Comparison of ENCODE assay signal across 16 cellular contexts in genomic region chr18:64097497-64097896, GRCh38. TPM values are rescaled to one million over a fixed set of nuclear protein-coding genes. Genes with fewer than 3 reads are reported as not detected.
DNase-seq lines count a peak whose midpoint lies in the region; TF ChIP-seq lines count a peak whose summit lies in the region.
"Had no signal": no experiment of that assay in that cellular context is flagged by ENCODE, and none has a peak within 500 bp of the region (broad histone marks: within the 10 kb centered on the region; RNA-seq: fewer than 3 reads in every experiment).

No MANE protein-coding gene starts in this region.

- H3K27ac ChIP-seq in KMS-11 (no peak overlapping the region), mammary epithelial cell (ENCODE audit: insufficient read depth, low read depth, low read length) (no peak overlapping the region), liver (ENCODE audit: low read depth in 1 of 2, low read length in 2 of 2) (no peak overlapping the region), Peyer's patch (no peak overlapping the region)

- H3K27me3 Mint-ChIP-seq in activated CD4-positive, alpha-beta memory T cell treated with anti-CD3 and anti-CD28 coated beads, Interleukin-2, amount 10 ng/mL, durations not matched to agents 7 days and 5 days: no peaks in the 10 kb centered on the region
- no peaks in the 10 kb centered on the region for H3K27me3 Mint-ChIP-seq in Calu3 (ENCODE audit: unreplicated experiment)

- dilution Hi-C loops in mammary epithelial cell (cut with HindIII; ENCODE audit: low sequenced_read_pairs): no loop called here

- H2AFZ ChIP-seq in KMS-11 (ENCODE audit: low read depth) (no peak overlapping the region), mammary epithelial cell (ENCODE audit: low read depth, low read length) (no peak overlapping the region)

- no peak overlapping the region for H3K4me3 Mint-ChIP-seq in activated CD4-positive, alpha-beta memory T cell treated with anti-CD3 and anti-CD28 coated beads, Interleukin-2, amount 10 ng/mL, durations not matched to agents 7 days and 5 days
- H3K4me3 Mint-ChIP-seq in Calu3 (ENCODE audit: low read depth, unreplicated experiment): no peak overlapping the region
- H3K4me3 Mint-ChIP-seq: activated naive CD4-positive, alpha-beta T cell treated with anti-CD3 and anti-CD28 coated beads, Interleukin-2, amount 50 U/mL, for 24 hours had no signal

- peak; percentile 29 for DNase-seq in DMS153 treated with DMSO at 0.1 percent for 48 hours (lab: John Stamatoyannopoulos, UW; ENCODE audit: unreplicated experiment)
- no peak for DNase-seq in DMS153 (lab: John Stamatoyannopoulos, UW)
- DNase-seq in mammary epithelial cell: no peak
- DNase-seq in Peyer's patch: no peak
- no peak for DNase-seq in activated CD4-positive, alpha-beta memory T cell treated with anti-CD3 and anti-CD28 coated beads, Interleukin-2, amount 10 ng/mL, durations not matched to agents 7 days and 5 days
- DNase-seq in Calu3: no peak
- DNase-seq: NCI-H2081, T1000, trophoblast cell had no signal

- H3K4me1 ChIP-seq in KMS-11 (ENCODE audit: low read depth, poor library complexity, severe bottlenecking) (peaks cover 58% of the 10 kb centered on the region), mammary epithelial cell (ENCODE audit: insufficient read depth, low read length) (no peaks in the 10 kb centered on the region), liver (ENCODE audit: control insufficient read depth in 4 of 4, insufficient read depth in 4 of 4, low read length in 3 of 4) (no peaks in the 10 kb centered on the region), Peyer's patch (no peaks in the 10 kb centered on the region)

- BruUV-seq in mammary epithelial cell (replicated peaks; lab: Mats Ljungman, UMichigan) (no TSS peak), Calu3 (replicated peaks; lab: Mats Ljungman, UMichigan) (no TSS peak)

- H3K36me3 ChIP-seq in KMS-11 (ENCODE audit: insufficient read depth): no peaks in the 10 kb centered on the region
- H3K36me3 ChIP-seq in mammary epithelial cell (ENCODE audit: insufficient read depth, low read length): no peaks in the 10 kb centered on the region
- H3K36me3 ChIP-seq in liver (ENCODE audit: control insufficient read depth in 4 of 4, insufficient read depth in 3 of 4, low read depth in 1 of 4, low read length in 3 of 4): no peaks in the 10 kb centered on the region
- no peaks in the 10 kb centered on the region for H3K36me3 ChIP-seq in Peyer's patch

- peak; percentile 35; the same call in 1 of the 2 replicates for TF ChIP-seq CTCF in KMS-11 (conservative IDR thresholded peaks at IDR 0.05; ENCODE audit: low read depth, low read length)
- TF ChIP-seq CTCF in mammary epithelial cell (conservative IDR thresholded peaks at IDR 0.05 in 1 of 2, IDR thresholded peaks at IDR 0.05 in 1 of 2; ENCODE audit: extremely low read depth in 1 of 2, insufficient read depth in 1 of 2, low read depth in 1 of 2, low read length in 2 of 2): peak; percentile 5 to 14
- no peak for TF ChIP-seq CTCF in liver (IDR thresholded peaks at IDR 0.05; ENCODE audit: low read depth, low read length, missing input control)
- peak in 1 of 6 experiments; percentile 12 for TF ChIP-seq CTCF in Peyer's patch (IDR thresholded peaks at IDR 0.05)
- TF ChIP-seq CTCF in Calu3 (IDR thresholded peaks at IDR 0.05; ENCODE audit: unreplicated experiment): no peak

- no peak overlapping the region for H3K27ac Mint-ChIP-seq in activated CD4-positive, alpha-beta memory T cell treated with anti-CD3 and anti-CD28 coated beads, Interleukin-2, amount 10 ng/mL, durations not matched to agents 7 days and 5 days
- no peak overlapping the region for H3K27ac Mint-ChIP-seq in Calu3 (ENCODE audit: unreplicated experiment)
- H3K27ac Mint-ChIP-seq: activated naive CD4-positive, alpha-beta T cell treated with anti-CD3 and anti-CD28 coated beads, Interleukin-2, amount 50 U/mL, for 24 hours had no signal

- H3K9me3 Mint-ChIP-seq in activated CD4-positive, alpha-beta memory T cell treated with anti-CD3 and anti-CD28 coated beads, Interleukin-2, amount 10 ng/mL, durations not matched to agents 7 days and 5 days: no peaks in the 10 kb centered on the region
- H3K9me3 Mint-ChIP-seq in Calu3 (ENCODE audit: low read depth, unreplicated experiment): no peaks in the 10 kb centered on the region
- H3K9me3 Mint-ChIP-seq: activated naive CD4-positive, alpha-beta T cell treated with anti-CD3 and anti-CD28 coated beads, Interleukin-2, amount 50 U/mL, for 24 hours had no signal

- H3K4me2 ChIP-seq in KMS-11 (peak overlapping the region; percentile 82; the same call in 1 of the 2 replicates), mammary epithelial cell (ENCODE audit: insufficient read depth, low read depth, low read length) (no peak overlapping the region)

- no peak overlapping the region for H3K4me3 ChIP-seq in KMS-11 (IDR thresholded peaks at IDR 0.05; ENCODE audit: insufficient read depth, low read depth, low read length)
- no peak overlapping the region for H3K4me3 ChIP-seq in mammary epithelial cell (replicated peaks in 1 of 3; ENCODE audit: insufficient read depth in 1 of 3, low read depth in 2 of 3, low read length in 3 of 3)
- H3K4me3 ChIP-seq in liver (ENCODE audit: low read depth in 1 of 3, low read length in 3 of 3): no peak overlapping the region
- no peak overlapping the region for H3K4me3 ChIP-seq in Peyer's patch

- in situ Hi-C loops in mammary epithelial cell (cut with MboI; ENCODE audit: low sequenced_read_pairs in 2 of 2): no loop called here

- H3K36me3 Mint-ChIP-seq in activated CD4-positive, alpha-beta memory T cell treated with anti-CD3 and anti-CD28 coated beads, Interleukin-2, amount 10 ng/mL, durations not matched to agents 7 days and 5 days (ENCODE audit: low read depth): no peaks in the 10 kb centered on the region
- no peaks in the 10 kb centered on the region for H3K36me3 Mint-ChIP-seq in Calu3 (ENCODE audit: insufficient read depth, unreplicated experiment)
- H3K36me3 Mint-ChIP-seq: activated naive CD4-positive, alpha-beta T cell treated with anti-CD3 and anti-CD28 coated beads, Interleukin-2, amount 50 U/mL, for 24 hours had no signal

- H3K79me2 ChIP-seq in KMS-11 (ENCODE audit: insufficient read depth, low read depth) (no peaks in the 10 kb centered on the region), mammary epithelial cell (ENCODE audit: insufficient read depth, low read length) (no peaks in the 10 kb centered on the region)

- H3K9ac ChIP-seq in KMS-11: no peak overlapping the region
- H3K9ac ChIP-seq in mammary epithelial cell (ENCODE audit: insufficient read depth, low read length): no peak overlapping the region
- no peak overlapping the region for H3K9ac ChIP-seq in liver (ENCODE audit: low read depth in 1 of 2, low read length in 2 of 2)

- intact Hi-C loops in mammary epithelial cell (cut with micrococcal nuclease): no loop called here
- intact Hi-C loops in Calu3 (cut with micrococcal nuclease; ENCODE audit: unreplicated experiment): loop anchor here (5.0 kb wide), 2 partner anchors 310 to 995 kb away; no protein-coding TSS in a partner anchor

- POLR2A ChIA-PET in activated CD4-positive, alpha-beta memory T cell treated with anti-CD3 and anti-CD28 coated beads, Interleukin-2, amount 10 ng/mL, durations not matched to agents 7 days and 5 days (lab: Charles Lee): no interaction called here

- TF ChIP-seq POLR2A in Peyer's patch (IDR thresholded peaks at IDR 0.05): no peak

- H3K9me3 ChIP-seq in mammary epithelial cell (replicated peaks; ENCODE audit: insufficient read depth, low read length) (no peaks in the 10 kb centered on the region), liver (ENCODE audit: control insufficient read depth in 4 of 4, low read length in 3 of 4) (no peaks in the 10 kb centered on the region), Peyer's patch (no peaks in the 10 kb centered on the region)

- no peaks in the 10 kb centered on the region for H4K20me1 ChIP-seq in KMS-11 (ENCODE audit: insufficient read depth)
- no peaks in the 10 kb centered on the region for H4K20me1 ChIP-seq in mammary epithelial cell (ENCODE audit: insufficient read depth, low read length)

- no peaks in the 10 kb centered on the region for H3K4me1 Mint-ChIP-seq in activated CD4-positive, alpha-beta memory T cell treated with anti-CD3 and anti-CD28 coated beads, Interleukin-2, amount 10 ng/mL, durations not matched to agents 7 days and 5 days
- H3K4me1 Mint-ChIP-seq in Calu3 (ENCODE audit: low read depth, unreplicated experiment): peaks cover 11% of the 10 kb centered on the region
- H3K4me1 Mint-ChIP-seq: activated naive CD4-positive, alpha-beta T cell treated with anti-CD3 and anti-CD28 coated beads, Interleukin-2, amount 50 U/mL, for 24 hours had no signal

- CTCF ChIA-PET in mammary epithelial cell (lab: Charles Lee; ENCODE audit: low non-redundant PET): no interaction called here
- CTCF ChIA-PET in activated CD4-positive, alpha-beta memory T cell treated with anti-CD3 and anti-CD28 coated beads, Interleukin-2, amount 10 ng/mL, durations not matched to agents 7 days and 5 days (lab: Charles Lee): no interaction called here
- CTCF ChIA-PET in Calu3 (lab: Charles Lee): interaction anchor here (0.7 kb wide), 1 partner anchor 1710 kb away, joined by 6 read pairs; no protein-coding TSS in a partner anchor

- H3K27me3 ChIP-seq in KMS-11 (ENCODE audit: insufficient read depth, low read depth): no peaks in the 10 kb centered on the region
- H3K27me3 ChIP-seq in mammary epithelial cell (ENCODE audit: insufficient read depth, low read length): no peaks in the 10 kb centered on the region
- no peaks in the 10 kb centered on the region for H3K27me3 ChIP-seq in liver (ENCODE audit: control insufficient read depth in 4 of 4, insufficient read depth in 4 of 4, low read length in 3 of 4)
- H3K27me3 ChIP-seq in Peyer's patch: no peaks in the 10 kb centered on the region

- 73% methylated on average over 3 of the region's 3 CpGs for WGBS in mammary epithelial cell (ENCODE audit: low coverage, missing lambda C conversion rate)
- WGBS in liver: 59% methylated on average over 3 of the region's 3 CpGs

- TF ChIP-seq RAD21 in liver (IDR thresholded peaks at IDR 0.05): peak; percentile 58 to 61

TF ChIP-seq in liver, 16 proteins besides CTCF, POLR2A, EP300 and RAD21 (continues in another document):
- no peak for TF ChIP-seq NR2F2 (IDR thresholded peaks at IDR 0.05)
- TF ChIP-seq ATF3 (IDR thresholded peaks at IDR 0.05): no peak
- TF ChIP-seq GABPA (IDR thresholded peaks at IDR 0.05 in 1 of 2, conservative IDR thresholded peaks at IDR 0.05 in 1 of 2): no peak

RNA-seq across cellular contexts. Expression of gene LINC00305, which starts 51.4 kb away (rescaled TPM):
- total RNA-seq in mammary epithelial cell: not detected
- not detected for polyA plus RNA-seq in mammary epithelial cell
- polyA minus RNA-seq in mammary epithelial cell: not detected
- total RNA-seq in liver: under 1 TPM in 1 of 2 donors, not detected in 1; 0.84 TPM
- not detected for polyA plus RNA-seq in liver
- total RNA-seq in Peyer's patch: not detected
- total RNA-seq in activated CD4-positive, alpha-beta memory T cell treated with anti-CD3 and anti-CD28 coated beads, Interleukin-2, amount 10 ng/mL, durations not matched to agents 7 days and 5 days: not detected
- not detected in 2 replicates for total RNA-seq in Calu3 (2022)
- total RNA-seq: A172; activated CD8-positive, alpha-beta memory T cell treated with anti-CD3 and anti-CD28 coated beads for 36 hours; dermis microvascular lymphatic vessel endothelial cell; omental fat pad had no signal

Comparison
In these comparisons a context has a peak if more than half of its experiments do, and no peak if none do; other contexts are left out.
1. CTCF ChIP-seq: peak in KMS-11 (single experiment) and mammary epithelial cell (2 of 2); none in liver (single experiment) and Calu3 (single experiment).